ENCODE assay signal across 10 cellular contexts in genomic region chr15:42549782-42550392, GRCh38. TPM values are rescaled to one million over a fixed set of nuclear protein-coding genes. Genes with fewer than 3 reads are reported as not detected.
DNase-seq lines count a peak whose midpoint lies in the region; ATAC-seq and TF ChIP-seq lines count a peak whose summit lies in the region.
"Had no signal": no experiment of that assay in that cellular context is flagged by ENCODE, and none has a peak within 500 bp of the region (broad histone marks: within the 10 kb centered on the region; RNA-seq: fewer than 3 reads in every experiment).

No MANE protein-coding gene starts in this region.

- H3K4me3 ChIP-seq in HUES6 (ENCODE audit: low read depth, low read length) (peak overlapping the region; percentile 87), ascending aorta (peak overlapping the region in 1 of 2 donors; percentile 92)

- H3K36me3 ChIP-seq in HUES6 (ENCODE audit: control insufficient read depth, insufficient read depth, low read length) (0 out of 2 replicates have a peak, but pooled peaks cover 2% of the 10 kb centered on the region), ascending aorta (peaks cover 3 to 5% of the 10 kb centered on the region in 2 donors)

- no peak overlapping the region for H3K9ac ChIP-seq in HUES6 (ENCODE audit: low read length)

- H3K4me1 ChIP-seq in HUES6 (ENCODE audit: control insufficient read depth, insufficient read depth, low read length) = peaks cover 8% of the 10 kb centered on the region
- H3K4me1 ChIP-seq in ascending aorta = peaks cover 0 to 22% of the 10 kb centered on the region in 2 donors

- peak overlapping the region; percentile 62 for H3K27ac Mint-ChIP-seq in mesothelial cell of epicardium

- H3K4me3 Mint-ChIP-seq in mesothelial cell of epicardium = peak overlapping the region; percentile 91

- H3K27me3 ChIP-seq in HUES6 (ENCODE audit: control insufficient read depth, insufficient read depth, low read length) (no peaks in the 10 kb centered on the region), ascending aorta (no peaks in the 10 kb centered on the region)

- H3K27ac ChIP-seq in HUES6 (ENCODE audit: low read depth, low read length) = no peak overlapping the region
- peak overlapping the region; percentile 92 to 94 for H3K27ac ChIP-seq in ascending aorta

- H3K9me3 ChIP-seq in HUES6 (ENCODE audit: control insufficient read depth, insufficient read depth, low read depth, low read length) = no peaks in the 10 kb centered on the region
- H3K9me3 ChIP-seq in ascending aorta = no peaks in the 10 kb centered on the region

- no peak for ATAC-seq in HG02884 (IDR thresholded peaks at IDR 0.05; ENCODE audit: unreplicated experiment)
- ATAC-seq in HG03135 (IDR thresholded peaks at IDR 0.05; ENCODE audit: unreplicated experiment) = no peak

- peaks cover 1% of the 10 kb centered on the region for H3K36me3 Mint-ChIP-seq in mesothelial cell of epicardium

- H3K4me1 Mint-ChIP-seq in mesothelial cell of epicardium = peaks cover 27% of the 10 kb centered on the region

- no peaks in the 10 kb centered on the region for H3K27me3 Mint-ChIP-seq in mesothelial cell of epicardium (ENCODE audit: low read depth)

- H3K9me3 Mint-ChIP-seq in mesothelial cell of epicardium = no peaks in the 10 kb centered on the region

- intact Hi-C loops in ascending aorta (cut with DNase I) = loop anchor here (2.0 to 10.0 kb wide), 4 partner anchors 25 to 275 kb away; partner anchors contain the start of genes GANC, STARD9, TMEM87A and ZNF106

- DNase-seq in AG20443 (ENCODE audit: low spot score) (peak; percentile 8), ascending aorta (ENCODE audit: low spot score in 2 of 2) (no peak), mesothelial cell of epicardium (ENCODE audit: low spot score in 2 of 2, unreplicated experiment in 2 of 2) (no peak), KG1 (lab: John Stamatoyannopoulos, UW) (no peak), DMS53 treated with DMSO at 0.1 percent for 48 hours (lab: John Stamatoyannopoulos, UW; ENCODE audit: unreplicated experiment) (no peak)
- DNase-seq: NCI-H1436; stimulated activated CD4-positive, alpha-beta T cell treated with anti-CD3 and anti-CD28 coated beads, Interleukin-2, amount 100 ng/mL, for 48 hours had no signal

- no peak for TF ChIP-seq CTCF in ascending aorta (IDR thresholded peaks at IDR 0.05)
- TF ChIP-seq CTCF in mesothelial cell of epicardium (IDR thresholded peaks at IDR 0.05; ENCODE audit: unreplicated experiment) = no peak

RNA-seq across cellular contexts. Expression of gene HAUS2, which starts 1.2 kb away (rescaled TPM):
- 92.6 TPM for total RNA-seq in ascending aorta
- 14.9 to 17.6 TPM (median 15.3 TPM) in 3 replicates for total RNA-seq in mesothelial cell of epicardium

RNA-seq across cellular contexts. Expression of gene LRRC57, which starts 1.3 kb away (rescaled TPM):
- 1.6 TPM for total RNA-seq in ascending aorta
- total RNA-seq in mesothelial cell of epicardium = 22.0 to 27.9 TPM (median 26.5 TPM) in 3 replicates

RNA-seq across cellular contexts. Expression of gene STARD9, which starts 25.5 kb away (rescaled TPM):
- total RNA-seq in ascending aorta (62.7 TPM), mesothelial cell of epicardium (7.3 to 10.0 TPM (median 8.0 TPM) in 3 replicates)

RNA-seq across cellular contexts. Expression of gene SNAP23, which starts 54.5 kb away (rescaled TPM):
- total RNA-seq in ascending aorta (31.8 TPM), mesothelial cell of epicardium (57.1 to 58.4 TPM (median 57.9 TPM) in 3 replicates)

RNA-seq across cellular contexts. Expression of gene ZNF106, which starts 58.9 kb away (rescaled TPM):
- total RNA-seq in ascending aorta (45.7 TPM), mesothelial cell of epicardium (50.2 to 52.9 TPM (median 51.0 TPM) in 3 replicates)
